In genomic region chr3:37967252-37967881, GRCh38 we compare ENCODE assay signal across 2 cellular contexts.
A peak's percentile ranks its signal among the peaks of the same experiment; 100 is the strongest.
TF ChIP-seq lines count a peak whose summit lies in the region.

No MANE protein-coding gene starts in this region.

TF ChIP-seq in IMR-90, 13 proteins besides CTCF, POLR2A, EP300 and RAD21 (continued from another document):
- TF ChIP-seq RCOR1 (IDR thresholded peaks at IDR 0.05; ENCODE audit: insufficient replicate concordance, low read length) = no peak

TF ChIP-seq in GM12878, 131 proteins besides CTCF, POLR2A, EP300 and RAD21 (continued from another document):
- TF ChIP-seq GABPA (IDR thresholded peaks at IDR 0.05; ENCODE audit: low read depth) (no peak), YY1 (IDR thresholded peaks at IDR 0.05; ENCODE audit: low read depth, low read length) (peak; percentile 74; the same call in 1 of the 2 replicates), ATF3 (IDR thresholded peaks at IDR 0.05; ENCODE audit: borderline replicate concordance, extremely low read depth, low read depth, low read length) (no peak), NFXL1 (IDR thresholded peaks at IDR 0.05; ENCODE audit: borderline replicate concordance) (no peak), SMC3 (IDR thresholded peaks at IDR 0.05; ENCODE audit: borderline replicate concordance, low read length) (peak; percentile 98), SMAD5 (IDR thresholded peaks at IDR 0.05; ENCODE audit: low read depth) (no peak), BMI1 (IDR thresholded peaks at IDR 0.05; ENCODE audit: borderline replicate concordance) (no peak), LARP7 (IDR thresholded peaks at IDR 0.05) (no peak), ZNF384 (IDR thresholded peaks at IDR 0.05; ENCODE audit: borderline replicate concordance, low read depth, low read length) (no peak), REST (IDR thresholded peaks at IDR 0.05; ENCODE audit: low read depth, low read length) (no peak), FOXM1 (IDR thresholded peaks at IDR 0.05; ENCODE audit: low read depth, low read length) (0 out of 2 replicates have a peak, but pooled peaks have one; percentile 23), SIX5 (IDR thresholded peaks at IDR 0.05; ENCODE audit: low read depth, low read length, severe bottlenecking) (no peak), MYB (IDR thresholded peaks at IDR 0.05; ENCODE audit: borderline replicate concordance, low read depth, low read length) (no peak), SPI1 (IDR thresholded peaks at IDR 0.05; ENCODE audit: borderline replicate concordance, insufficient read depth, low read depth, low read length) (no peak)
- TF ChIP-seq, protein P1, sequence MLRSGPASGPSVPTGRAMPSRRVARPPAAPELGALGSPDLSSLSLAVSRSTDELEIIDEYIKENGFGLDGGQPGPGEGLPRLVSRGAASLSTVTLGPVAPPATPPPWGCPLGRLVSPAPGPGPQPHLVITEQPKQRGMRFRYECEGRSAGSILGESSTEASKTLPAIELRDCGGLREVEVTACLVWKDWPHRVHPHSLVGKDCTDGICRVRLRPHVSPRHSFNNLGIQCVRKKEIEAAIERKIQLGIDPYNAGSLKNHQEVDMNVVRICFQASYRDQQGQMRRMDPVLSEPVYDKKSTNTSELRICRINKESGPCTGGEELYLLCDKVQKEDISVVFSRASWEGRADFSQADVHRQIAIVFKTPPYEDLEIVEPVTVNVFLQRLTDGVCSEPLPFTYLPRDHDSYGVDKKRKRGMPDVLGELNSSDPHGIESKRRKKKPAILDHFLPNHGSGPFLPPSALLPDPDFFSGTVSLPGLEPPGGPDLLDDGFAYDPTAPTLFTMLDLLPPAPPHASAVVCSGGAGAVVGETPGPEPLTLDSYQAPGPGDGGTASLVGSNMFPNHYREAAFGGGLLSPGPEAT (IDR thresholded peaks at IDR 0.05; ENCODE audit: low read depth) = no peak
- TF ChIP-seq, protein P2, sequence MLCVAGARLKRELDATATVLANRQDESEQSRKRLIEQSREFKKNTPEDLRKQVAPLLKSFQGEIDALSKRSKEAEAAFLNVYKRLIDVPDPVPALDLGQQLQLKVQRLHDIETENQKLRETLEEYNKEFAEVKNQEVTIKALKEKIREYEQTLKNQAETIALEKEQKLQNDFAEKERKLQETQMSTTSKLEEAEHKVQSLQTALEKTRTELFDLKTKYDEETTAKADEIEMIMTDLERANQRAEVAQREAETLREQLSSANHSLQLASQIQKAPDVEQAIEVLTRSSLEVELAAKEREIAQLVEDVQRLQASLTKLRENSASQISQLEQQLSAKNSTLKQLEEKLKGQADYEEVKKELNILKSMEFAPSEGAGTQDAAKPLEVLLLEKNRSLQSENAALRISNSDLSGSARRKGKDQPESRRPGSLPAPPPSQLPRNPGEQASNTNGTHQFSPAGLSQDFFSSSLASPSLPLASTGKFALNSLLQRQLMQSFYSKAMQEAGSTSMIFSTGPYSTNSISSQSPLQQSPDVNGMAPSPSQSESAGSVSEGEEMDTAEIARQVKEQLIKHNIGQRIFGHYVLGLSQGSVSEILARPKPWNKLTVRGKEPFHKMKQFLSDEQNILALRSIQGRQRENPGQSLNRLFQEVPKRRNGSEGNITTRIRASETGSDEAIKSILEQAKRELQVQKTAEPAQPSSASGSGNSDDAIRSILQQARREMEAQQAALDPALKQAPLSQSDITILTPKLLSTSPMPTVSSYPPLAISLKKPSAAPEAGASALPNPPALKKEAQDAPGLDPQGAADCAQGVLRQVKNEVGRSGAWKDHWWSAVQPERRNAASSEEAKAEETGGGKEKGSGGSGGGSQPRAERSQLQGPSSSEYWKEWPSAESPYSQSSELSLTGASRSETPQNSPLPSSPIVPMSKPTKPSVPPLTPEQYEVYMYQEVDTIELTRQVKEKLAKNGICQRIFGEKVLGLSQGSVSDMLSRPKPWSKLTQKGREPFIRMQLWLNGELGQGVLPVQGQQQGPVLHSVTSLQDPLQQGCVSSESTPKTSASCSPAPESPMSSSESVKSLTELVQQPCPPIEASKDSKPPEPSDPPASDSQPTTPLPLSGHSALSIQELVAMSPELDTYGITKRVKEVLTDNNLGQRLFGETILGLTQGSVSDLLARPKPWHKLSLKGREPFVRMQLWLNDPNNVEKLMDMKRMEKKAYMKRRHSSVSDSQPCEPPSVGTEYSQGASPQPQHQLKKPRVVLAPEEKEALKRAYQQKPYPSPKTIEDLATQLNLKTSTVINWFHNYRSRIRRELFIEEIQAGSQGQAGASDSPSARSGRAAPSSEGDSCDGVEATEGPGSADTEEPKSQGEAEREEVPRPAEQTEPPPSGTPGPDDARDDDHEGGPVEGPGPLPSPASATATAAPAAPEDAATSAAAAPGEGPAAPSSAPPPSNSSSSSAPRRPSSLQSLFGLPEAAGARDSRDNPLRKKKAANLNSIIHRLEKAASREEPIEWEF (IDR thresholded peaks at IDR 0.05; ENCODE audit: insufficient replicate concordance, low read depth, low read length) = no peak
TF ChIP-seq in GM12878: peak in this region for 3.
